34 cellular contexts compared by ENCODE assay signal in the genomic region with DNA sequence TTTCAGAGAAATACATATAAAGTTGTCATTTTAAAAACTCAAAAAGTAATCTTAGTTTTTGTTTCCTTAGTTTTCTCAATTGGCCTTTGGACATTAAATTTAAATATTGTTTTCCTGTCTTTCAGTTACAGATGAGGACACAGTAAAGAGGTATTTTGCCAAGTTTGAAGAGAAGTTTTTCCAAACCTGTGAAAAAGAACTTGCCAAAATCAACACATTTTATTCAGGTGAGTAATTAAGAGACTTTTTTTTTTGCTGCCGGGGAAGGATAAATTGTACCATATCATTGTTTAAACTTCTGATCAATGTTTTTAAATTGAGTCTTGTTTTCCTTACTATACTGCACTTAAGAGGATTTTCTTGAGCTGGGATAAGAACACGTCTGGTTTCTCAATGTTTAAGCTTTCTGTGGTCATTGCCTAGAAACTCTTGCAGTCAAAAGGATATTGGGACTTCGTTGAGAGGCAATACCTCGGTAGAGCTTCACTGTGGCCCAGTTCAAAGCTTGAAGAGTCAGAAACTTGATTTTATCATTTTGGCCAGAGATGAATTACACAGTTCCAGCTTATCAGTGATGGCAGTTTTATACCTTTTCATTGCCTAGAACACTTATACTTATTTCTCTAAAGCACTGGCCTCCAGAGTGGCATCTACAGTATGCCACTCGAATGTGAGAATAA.
"Had no signal": no experiment of that assay in that cellular context is flagged by ENCODE, and none has a peak within 500 bp of the region (broad histone marks: within the 10 kb centered on the region; RNA-seq: fewer than 3 reads in every experiment).

No MANE protein-coding gene starts in this region.

- H3K27ac ChIP-seq: cardiac muscle cell, SJCRH30, SK-N-MC had no signal

- H3K9me3 ChIP-seq: SJCRH30 had no signal

- H3K4me1 ChIP-seq: SJCRH30 had no signal

- ATAC-seq: activated T-helper 17 cell treated with anti-CD3 and anti-CD28 coated beads, Interleukin-2, amount 50 U/mL, for 72 hours; Panc1 had no signal

- H3K27me3 ChIP-seq: cardiac muscle cell, SJCRH30 had no signal

- H3K27ac Mint-ChIP-seq: activated B cell treated with CpG ODN at 0.5 μM for 24 hours; activated CD4-positive, alpha-beta memory T cell treated with anti-CD3 and anti-CD28 coated beads for 36 hours; activated naive CD8-positive, alpha-beta T cell treated with anti-CD3 and anti-CD28 coated beads for 36 hours; activated T-helper 17 cell treated with anti-CD3 and anti-CD28 coated beads, Interleukin-2, amount 50 U/mL, for 72 hours had no signal

- H3K9me3 Mint-ChIP-seq: activated B cell treated with CpG ODN at 0.5 μM for 24 hours; activated CD4-positive, alpha-beta memory T cell treated with anti-CD3 and anti-CD28 coated beads for 36 hours; activated naive CD8-positive, alpha-beta T cell treated with anti-CD3 and anti-CD28 coated beads for 36 hours; activated T-helper 17 cell treated with anti-CD3 and anti-CD28 coated beads, Interleukin-2, amount 50 U/mL, for 72 hours had no signal

- H3K4me3 ChIP-seq: cardiac muscle cell, SJCRH30, SK-N-MC had no signal

- H3K36me3 ChIP-seq: cardiac muscle cell, SJCRH30 had no signal

- H3K4me3 Mint-ChIP-seq: activated B cell treated with CpG ODN at 0.5 μM for 24 hours; activated CD4-positive, alpha-beta memory T cell treated with anti-CD3 and anti-CD28 coated beads for 36 hours; activated naive CD8-positive, alpha-beta T cell treated with anti-CD3 and anti-CD28 coated beads for 36 hours; activated T-helper 17 cell treated with anti-CD3 and anti-CD28 coated beads, Interleukin-2, amount 50 U/mL, for 72 hours; brain had no signal

- DNase-seq: activated B cell treated with CpG ODN at 0.5 μM for 24 hours; activated CD4-positive, alpha-beta memory T cell treated with anti-CD3 and anti-CD28 coated beads for 36 hours; activated CD4-positive, alpha-beta T cell treated with anti-CD3 and anti-CD28 coated beads for 4 hours; activated CD4-positive, alpha-beta T cell treated with anti-CD3 and anti-CD28 coated beads, Interleukin-2, amount 50 U/mL, for 1 hour; activated CD4-positive, CD25-positive, alpha-beta regulatory T cell treated with anti-CD3 and anti-CD28 coated beads, Interleukin-2, amount 50 U/mL, for 72 hours; activated CD8-positive, alpha-beta memory T cell treated with anti-CD3 and anti-CD28 coated beads, Interleukin-2, amount 50 U/mL, for 4 hours; activated effector memory CD4-positive, alpha-beta T cell treated with anti-CD3 and anti-CD28 coated beads, Interleukin-2, amount 50 U/mL, for 16 hours; activated naive CD4-positive, alpha-beta T cell; activated naive CD4-positive, alpha-beta T cell treated with anti-CD3 and anti-CD28 coated beads, Interleukin-2, amount 50 U/mL, for 16 hours; activated naive CD8-positive, alpha-beta T cell treated with anti-CD3 and anti-CD28 coated beads for 36 hours; activated T-cell treated with anti-CD3 and anti-CD28 coated beads, Interleukin-2, amount 50 U/mL, for 48 hours; amniotic stem cell; aorta; Kasumi-1; KG1; MM.1S; NCI-H1092 treated with DMSO at 0.1 percent for 48 hours; NCI-H1417; NCI-H146; NCI-H187 treated with DMSO at 0.1 percent for 48 hours; NCI-H2081; NCI-H2171 treated with DMSO at 0.1 percent for 48 hours; NCI-H2227 treated with DMSO at 0.1 percent for 48 hours; NCI-H446; NCI-H510A treated with DMSO at 0.1 percent for 48 hours; NCI-H69; NCI-H82; SHP77; SJCRH30 had no signal

- H3K27me3 Mint-ChIP-seq: activated B cell treated with CpG ODN at 0.5 μM for 24 hours; activated CD4-positive, alpha-beta memory T cell treated with anti-CD3 and anti-CD28 coated beads for 36 hours; activated naive CD8-positive, alpha-beta T cell treated with anti-CD3 and anti-CD28 coated beads for 36 hours; activated T-helper 17 cell treated with anti-CD3 and anti-CD28 coated beads, Interleukin-2, amount 50 U/mL, for 72 hours; brain had no signal
